8 cellular contexts compared by ENCODE assay signal in genomic region chr9:35161713-35162604, GRCh38. TPM values are rescaled to one million over a fixed set of nuclear protein-coding genes. Genes with fewer than 3 reads are reported as not detected.
DNase-seq lines count a peak whose midpoint lies in the region; ATAC-seq and TF ChIP-seq lines count a peak whose summit lies in the region.

Gene UNC13B (plus strand): TSS chr9:35162009. CDS start chr9:35162284, 275 bp downstream.

- no peaks in the 10 kb centered on the region for H3K27me3 Mint-ChIP-seq in CD4-positive, alpha-beta memory T cell
- H3K27me3 Mint-ChIP-seq in naive thymus-derived CD8-positive, alpha-beta T cell = peaks cover 0 to 3% (median 0%) of the 10 kb centered on the region in 5 donors
- no peaks in the 10 kb centered on the region for H3K27me3 Mint-ChIP-seq in stimulated activated memory B cell treated with anti-CD40 and anti-IgM and Interleukin-4, amounts not matched to agents 10 μg/mL and 1 μg/mL and 100 μg/mL, for 72 hours

- H3K27ac ChIP-seq in CD4-positive, alpha-beta memory T cell (ENCODE audit: low read depth, low read length) = peak within 1 kb of the TSS; percentile 20

- H3K4me3 Mint-ChIP-seq in CD4-positive, alpha-beta memory T cell = peak within 1 kb of the TSS; percentile 88 to 96 (median 94)
- H3K4me3 Mint-ChIP-seq in naive thymus-derived CD8-positive, alpha-beta T cell = peak within 1 kb of the TSS; percentile 88 to 97 (median 92)
- H3K4me3 Mint-ChIP-seq in stimulated activated memory B cell treated with anti-CD40 and anti-IgM and Interleukin-4, amounts not matched to agents 10 μg/mL and 1 μg/mL and 100 μg/mL, for 72 hours = peak within 1 kb of the TSS; percentile 81

- H3K36me3 ChIP-seq in CD4-positive, alpha-beta memory T cell (ENCODE audit: insufficient read depth, low read length) = no peaks in the 10 kb centered on the region

- peak; percentile 8 for TF ChIP-seq CTCF in fibroblast of pulmonary artery (IDR thresholded peaks at IDR 0.05; ENCODE audit: low read length, missing control alignments)

- peak within 1 kb of the TSS; percentile 50 to 73 for H3K4me3 ChIP-seq in CD4-positive, alpha-beta memory T cell (ENCODE audit: low read length in 2 of 2)
- H3K4me3 ChIP-seq in fibroblast of pulmonary artery (replicated peaks; ENCODE audit: low read depth, low read length) = peak within 1 kb of the TSS; percentile 90

- peaks cover 0 to 7% of the 10 kb centered on the region in 2 donors for H3K36me3 Mint-ChIP-seq in CD4-positive, alpha-beta memory T cell
- no peaks in the 10 kb centered on the region for H3K36me3 Mint-ChIP-seq in naive thymus-derived CD8-positive, alpha-beta T cell
- H3K36me3 Mint-ChIP-seq in stimulated activated memory B cell treated with anti-CD40 and anti-IgM and Interleukin-4, amounts not matched to agents 10 μg/mL and 1 μg/mL and 100 μg/mL, for 72 hours = no peaks in the 10 kb centered on the region

- peak; percentile 58 for ATAC-seq in GM21447 (IDR thresholded peaks at IDR 0.05; ENCODE audit: unreplicated experiment)
- ATAC-seq in naive thymus-derived CD8-positive, alpha-beta T cell = peak; percentile 79 to 85
- peak; percentile 93 for ATAC-seq in stimulated activated memory B cell treated with anti-CD40 and anti-IgM and Interleukin-4, amounts not matched to agents 10 μg/mL and 1 μg/mL and 100 μg/mL, for 72 hours

- H3K4me1 Mint-ChIP-seq in CD4-positive, alpha-beta memory T cell = peaks cover 11 to 32% (median 18%) of the 10 kb centered on the region in 4 donors
- H3K4me1 Mint-ChIP-seq in naive thymus-derived CD8-positive, alpha-beta T cell = peaks cover 10 to 29% (median 25%) of the 10 kb centered on the region in 4 donors
- peaks cover 19% of the 10 kb centered on the region for H3K4me1 Mint-ChIP-seq in stimulated activated memory B cell treated with anti-CD40 and anti-IgM and Interleukin-4, amounts not matched to agents 10 μg/mL and 1 μg/mL and 100 μg/mL, for 72 hours

- CTCF ChIA-PET in CD4-positive, alpha-beta memory T cell (lab: Charles Lee; ENCODE audit: partially characterized antibody) = interaction anchor here (0.9 to 1.6 kb wide), 6 partner anchors 35 to 459 kb away, joined by 3 to 4 read pairs (median 3); partner anchors contain the start of gene ATOSB

- no peaks in the 10 kb centered on the region for H3K27me3 ChIP-seq in CD4-positive, alpha-beta memory T cell (ENCODE audit: insufficient read depth, low read length)

- peak; percentile 58 to 73 (median 65) for DNase-seq in CD4-positive, alpha-beta memory T cell
- DNase-seq in KBM-7 (peak; percentile 89), RPMI8226 (peak; percentile 84), fibroblast of pulmonary artery (ENCODE audit: low read depth) (peak; percentile 92)
- DNase-seq in activated effector memory CD4-positive, alpha-beta T cell treated with anti-CD3 and anti-CD28 coated beads, Interleukin-2, amount 50 U/mL, for 16 hours = peak; percentile 90
- DNase-seq in naive thymus-derived CD8-positive, alpha-beta T cell = peak; percentile 30 to 85 (median 66)

- no peaks in the 10 kb centered on the region for H3K9me3 Mint-ChIP-seq in CD4-positive, alpha-beta memory T cell
- H3K9me3 Mint-ChIP-seq in naive thymus-derived CD8-positive, alpha-beta T cell = no peaks in the 10 kb centered on the region
- H3K9me3 Mint-ChIP-seq in stimulated activated memory B cell treated with anti-CD40 and anti-IgM and Interleukin-4, amounts not matched to agents 10 μg/mL and 1 μg/mL and 100 μg/mL, for 72 hours = no peaks in the 10 kb centered on the region

- in situ Hi-C loops in KBM-7 (cut with MboI; ENCODE audit: low pct_unique_long_range_greater_than_20kb, low sequenced_read_pairs) = loop anchor here (25.0 kb wide), 1 partner anchor 100 kb away; no protein-coding TSS in a partner anchor

- H3K9me3 ChIP-seq in CD4-positive, alpha-beta memory T cell (ENCODE audit: control insufficient read depth in 1 of 2, low read length in 2 of 2) = no peaks in the 10 kb centered on the region

- POLR2A ChIA-PET in CD4-positive, alpha-beta memory T cell (lab: Charles Lee; ENCODE audit: partially characterized antibody) = interaction anchor here (1.0 to 2.3 kb wide), 2 partner anchors 82 to 89 kb away, joined by 3 to 10 read pairs; partner anchors contain the start of genes FANCG and VCP
- POLR2A ChIA-PET in naive thymus-derived CD8-positive, alpha-beta T cell (lab: Charles Lee) = interaction anchor here (0.6 to 1.1 kb wide), 3 partner anchors 58 to 687 kb away, joined by 3 to 4 read pairs (median 3); no protein-coding TSS in a partner anchor

- intact Hi-C loops in CD4-positive, alpha-beta memory T cell (cut with micrococcal nuclease) = loop anchor here (1.0 kb wide), 1 partner anchor 46 kb away; no protein-coding TSS in a partner anchor

- H3K4me1 ChIP-seq in CD4-positive, alpha-beta memory T cell (ENCODE audit: insufficient read depth, low read length) = peaks cover 17% of the 10 kb centered on the region

- peak within 1 kb of the TSS; percentile 53 to 88 (median 78) for H3K27ac Mint-ChIP-seq in CD4-positive, alpha-beta memory T cell
- H3K27ac Mint-ChIP-seq in naive thymus-derived CD8-positive, alpha-beta T cell = peak within 1 kb of the TSS in 5 of 10 donors; percentile 74 to 86 (median 81)
- no peak within 1 kb of the TSS for H3K27ac Mint-ChIP-seq in stimulated activated memory B cell treated with anti-CD40 and anti-IgM and Interleukin-4, amounts not matched to agents 10 μg/mL and 1 μg/mL and 100 μg/mL, for 72 hours

RNA-seq across cellular contexts. Expression of gene UNC13B, which starts in this region (rescaled TPM):
- total RNA-seq in CD4-positive, alpha-beta memory T cell = 1 to 10 TPM in 1 of 2 experiments, under 1 TPM in 1; 0.94 to 1.6 TPM
- polyA plus RNA-seq in CD4-positive, alpha-beta memory T cell = under 1 TPM; 0.12 to 0.26 TPM
- 1 to 10 TPM in 1 of 2 experiments, under 1 TPM in 1; 0.94 to 1.4 TPM for total RNA-seq in naive thymus-derived CD8-positive, alpha-beta T cell
- under 1 TPM in 2 of 3 donors, not detected in 1; 0.39 to 0.60 TPM for polyA plus RNA-seq in naive thymus-derived CD8-positive, alpha-beta T cell

Comparison
In these comparisons a context has a peak if more than half of its experiments do, and no peak if none do; other contexts are left out.
1. Peak in every context shown above with its lines: DNase-seq, ATAC-seq, H3K4me3 ChIP-seq and H3K27ac ChIP-seq.